30 cellular contexts compared by ENCODE assay signal in genomic region chrX:45628041-45628440, GRCh38.
DNase-seq lines count a peak whose midpoint lies in the region; ATAC-seq and TF ChIP-seq lines count a peak whose summit lies in the region.
"Had no signal": no experiment of that assay in that cellular context is flagged by ENCODE, and none has a peak within 500 bp of the region (broad histone marks: within the 10 kb centered on the region; RNA-seq: fewer than 3 reads in every experiment).

No MANE protein-coding gene starts in this region.

- POLR2A ChIA-PET in IMR-90 (lab: Charles Lee; ENCODE audit: unreplicated experiment), result interaction anchor here (0.6 kb wide), 2 partner anchors 142 to 1020 kb away, joined by 5 to 17 read pairs; no protein-coding TSS in a partner anchor

- peaks cover 2% of the 10 kb centered on the region for H3K9me3 Mint-ChIP-seq in activated CD8-positive, alpha-beta memory T cell treated with anti-CD3 and anti-CD28 coated beads, Interleukin-2, amount 10 ng/mL, durations not matched to agents 7 days and 5 days (ENCODE audit: low read depth)
- H3K9me3 Mint-ChIP-seq: effector memory CD8-positive, alpha-beta T cell; stimulated activated effector memory CD8-positive, alpha-beta T cell treated with anti-CD3 and anti-CD28 coated beads, Interleukin-12 subunit alpha, Interleukin-12 subunit beta, amount 100 ng/mL, for 72 hours had no signal

- H3K36me3 Mint-ChIP-seq in activated CD8-positive, alpha-beta memory T cell treated with anti-CD3 and anti-CD28 coated beads, Interleukin-2, amount 10 ng/mL, durations not matched to agents 7 days and 5 days, result peaks cover 4% of the 10 kb centered on the region
- H3K36me3 Mint-ChIP-seq: stimulated activated effector memory CD8-positive, alpha-beta T cell treated with anti-CD3 and anti-CD28 coated beads, Interleukin-12 subunit alpha, Interleukin-12 subunit beta, amount 100 ng/mL, for 72 hours had no signal

- H3K4ac ChIP-seq in IMR-90 (ENCODE audit: low read depth, low read length), result peak overlapping the region; percentile 91

- H3K27ac Mint-ChIP-seq in activated CD8-positive, alpha-beta memory T cell treated with anti-CD3 and anti-CD28 coated beads, Interleukin-2, amount 10 ng/mL, durations not matched to agents 7 days and 5 days, result no peak overlapping the region
- H3K27ac Mint-ChIP-seq: activated CD4-positive, alpha-beta T cell treated with anti-CD3 and anti-CD28 coated beads for 36 hours; activated CD8-positive, alpha-beta T cell treated with anti-CD3 and anti-CD28 coated beads, Interleukin-2, amount 10 ng/mL, durations not matched to agents 7 days and 5 days; activated naive CD4-positive, alpha-beta T cell treated with anti-CD3 and anti-CD28 coated beads, Interleukin-2, amount 50 U/mL, for 72 hours; effector memory CD8-positive, alpha-beta T cell; nephron; stimulated activated effector memory CD8-positive, alpha-beta T cell treated with anti-CD3 and anti-CD28 coated beads, Interleukin-12 subunit alpha, Interleukin-12 subunit beta, amount 100 ng/mL, for 72 hours had no signal

- TF ChIP-seq CTCF in IMR-90 (conservative IDR thresholded peaks at IDR 0.05; ENCODE audit: low read depth, low read length), result no peak
- no peak for TF ChIP-seq CTCF in choroid plexus epithelial cell (conservative IDR thresholded peaks at IDR 0.05; ENCODE audit: low read depth, low read length)

- H2BK20ac ChIP-seq in IMR-90 (ENCODE audit: low read depth, low read length), result peak overlapping the region; percentile 79

- no peaks in the 10 kb centered on the region for H4K20me1 ChIP-seq in IMR-90 (ENCODE audit: insufficient read depth, low read length)

- TF ChIP-seq POLR2A in IMR-90 (IDR thresholded peaks at IDR 0.05; ENCODE audit: low read depth, low read length), result no peak

- H3K4me3 Mint-ChIP-seq in activated CD8-positive, alpha-beta memory T cell treated with anti-CD3 and anti-CD28 coated beads, Interleukin-2, amount 10 ng/mL, durations not matched to agents 7 days and 5 days, result no peak overlapping the region
- H3K4me3 Mint-ChIP-seq: activated CD4-positive, alpha-beta T cell treated with anti-CD3 and anti-CD28 coated beads for 36 hours; activated CD8-positive, alpha-beta T cell treated with anti-CD3 and anti-CD28 coated beads, Interleukin-2, amount 10 ng/mL, durations not matched to agents 7 days and 5 days; effector memory CD8-positive, alpha-beta T cell; nephron; stimulated activated effector memory CD8-positive, alpha-beta T cell treated with anti-CD3 and anti-CD28 coated beads, Interleukin-12 subunit alpha, Interleukin-12 subunit beta, amount 100 ng/mL, for 72 hours had no signal

- H3K9me1 ChIP-seq in IMR-90 (ENCODE audit: insufficient read depth, low read length), result no peaks in the 10 kb centered on the region

- no peak overlapping the region for H2AFZ ChIP-seq in IMR-90 (replicated peaks; ENCODE audit: low read length, poor library complexity)
- H2AFZ ChIP-seq: hepatocyte had no signal

- peak overlapping the region; percentile 90 for H2BK120ac ChIP-seq in IMR-90 (ENCODE audit: low read depth, low read length)

- H3K4me3 ChIP-seq in IMR-90 (ENCODE audit: insufficient read depth, low read depth, low read length), result no peak overlapping the region
- H3K4me3 ChIP-seq in choroid plexus epithelial cell (ENCODE audit: low read depth, low read length), result no peak overlapping the region
- H3K4me3 ChIP-seq: coronary artery, gastrocnemius medialis, hepatocyte, transverse colon had no signal

- CTCF ChIA-PET in IMR-90 (lab: Yijun Ruan, JAX), result no interaction called here
- CTCF ChIA-PET in activated CD8-positive, alpha-beta memory T cell treated with anti-CD3 and anti-CD28 coated beads, Interleukin-2, amount 10 ng/mL, durations not matched to agents 7 days and 5 days (lab: Charles Lee), result interaction anchor here (1.1 kb wide), 1 partner anchor 19 kb away, joined by 3 read pairs; no protein-coding TSS in a partner anchor

- no peaks in the 10 kb centered on the region for H3K36me3 ChIP-seq in IMR-90 (ENCODE audit: control insufficient read depth, insufficient read depth, low read length)
- H3K36me3 ChIP-seq: gastrocnemius medialis, transverse colon had no signal

- H3K18ac ChIP-seq in IMR-90 (ENCODE audit: low read depth, low read length), result peak overlapping the region; percentile 93

- H4K5ac ChIP-seq in IMR-90 (ENCODE audit: low read depth, low read length), result peak overlapping the region; percentile 67; the same call in 1 of the 2 replicates

- H3K56ac ChIP-seq in IMR-90 (ENCODE audit: extremely low read depth, insufficient read depth, low read length), result 0 out of 2 replicates have a peak overlapping the region, but pooled peaks have one; percentile 7

- 0 out of 3 replicates have a peak overlapping the region, but pooled peaks have one; percentile 9 for H2BK15ac ChIP-seq in IMR-90 (ENCODE audit: low read depth, low read length)

- no peaks in the 10 kb centered on the region for H3K27me3 Mint-ChIP-seq in activated CD8-positive, alpha-beta memory T cell treated with anti-CD3 and anti-CD28 coated beads, Interleukin-2, amount 10 ng/mL, durations not matched to agents 7 days and 5 days
- H3K27me3 Mint-ChIP-seq: activated CD4-positive, alpha-beta T cell treated with anti-CD3 and anti-CD28 coated beads for 36 hours; effector memory CD8-positive, alpha-beta T cell had no signal

- H3K14ac ChIP-seq in IMR-90 (replicated peaks; ENCODE audit: low read depth, low read length), result peak overlapping the region; percentile 81

- peak overlapping the region; percentile 15 to 38; a peak in 3 of 4 replicates for H4K8ac ChIP-seq in IMR-90 (ENCODE audit: low read depth in 2 of 2, low read length in 2 of 2)

- intact Hi-C loops in IMR-90 (cut with micrococcal nuclease), result no loop called here

- peaks cover 3% of the 10 kb centered on the region for H3K4me1 ChIP-seq in IMR-90 (ENCODE audit: control insufficient read depth, insufficient read depth, low read length)
- H3K4me1 ChIP-seq: gastrocnemius medialis, transverse colon had no signal

- DNase-seq in AG20443 (ENCODE audit: low spot score) (peak; percentile 37), IMR-90 (peak; percentile 48), choroid plexus epithelial cell (ENCODE audit: low read depth) (peak; percentile 20), iris pigment epithelial cell (ENCODE audit: low read depth) (peak; percentile 28), CD1c-positive myeloid dendritic cell (ENCODE audit: extremely low spot score) (no peak), NCI-H748 (lab: John Stamatoyannopoulos, UW; ENCODE audit: unreplicated experiment) (no peak)
- no peak for DNase-seq in activated naive CD4-positive, alpha-beta T cell (lab: John Stamatoyannopoulos, UW)
- no peak for DNase-seq in activated CD8-positive, alpha-beta memory T cell treated with anti-CD3 and anti-CD28 coated beads, Interleukin-2, amount 10 ng/mL, durations not matched to agents 7 days and 5 days
- DNase-seq: ACHN; activated CD4-positive, alpha-beta T cell treated with anti-CD3 and anti-CD28 coated beads for 36 hours; activated CD8-positive, alpha-beta T cell treated with anti-CD3 and anti-CD28 coated beads, Interleukin-2, amount 10 ng/mL, durations not matched to agents 7 days and 5 days; C1 segment of cervical spinal cord; COR-L47; effector memory CD8-positive, alpha-beta T cell; erythroblast; gastrocnemius medialis; KG1; left colon; NCI-H1417 treated with DMSO at 0.1 percent for 48 hours; NCI-H2029 treated with DMSO at 0.1 percent for 48 hours; NCI-H526 treated with DMSO at 0.1 percent for 48 hours; SHP77; transverse colon had no signal

- peaks cover 3% of the 10 kb centered on the region for H3K4me1 Mint-ChIP-seq in activated CD8-positive, alpha-beta memory T cell treated with anti-CD3 and anti-CD28 coated beads, Interleukin-2, amount 10 ng/mL, durations not matched to agents 7 days and 5 days

- no peaks in the 10 kb centered on the region for H3K79me1 ChIP-seq in IMR-90 (ENCODE audit: low read depth in 1 of 2, low read length in 2 of 2)

- H4K91ac ChIP-seq in IMR-90 (ENCODE audit: insufficient read depth, low read depth, low read length), result peak overlapping the region; percentile 75

- in situ Hi-C loops in IMR-90 (cut with MboI; ENCODE audit: low sequenced_read_pairs), result no loop called here

- no peak overlapping the region for H3K9ac ChIP-seq in IMR-90 (ENCODE audit: low read depth, low read length)

- dilution Hi-C loops in IMR-90 (cut with HindIII; ENCODE audit: low sequenced_read_pairs, unreplicated experiment), result no loop called here

- H3K27me3 ChIP-seq in IMR-90 (ENCODE audit: control insufficient read depth, insufficient read depth, low read length), result no peaks in the 10 kb centered on the region
- H3K27me3 ChIP-seq: gastrocnemius medialis, hepatocyte, transverse colon had no signal

- no CpG with 5 or more reads among the region's 1 CpG for WGBS in IMR-90 (ENCODE audit: extremely low coverage in 2 of 2, insufficient read length in 1 of 2), 2 experiments

- peaks cover 9% of the 10 kb centered on the region for H3K9me3 ChIP-seq in IMR-90 (ENCODE audit: control insufficient read depth, insufficient read depth, low read length)
- H3K9me3 ChIP-seq: gastrocnemius medialis, transverse colon had no signal

- TF ChIP-seq RAD21 in IMR-90 (IDR thresholded peaks at IDR 0.05; ENCODE audit: low read length), result no peak

- BruUV-seq in IMR-90 (replicated peaks; lab: Mats Ljungman, UMichigan), result no TSS peak

- H3K4me2 ChIP-seq in IMR-90 (ENCODE audit: low read depth, low read length), result no peak overlapping the region
- H3K4me2 ChIP-seq: hepatocyte had no signal

- peak overlapping the region; percentile 56 for H2AK9ac ChIP-seq in IMR-90 (replicated peaks; ENCODE audit: low read depth, low read length, poor library complexity)

- peak; percentile 48 for ATAC-seq in IMR-90 (ENCODE audit: low read depth)
- no peak for ATAC-seq in activated CD8-positive, alpha-beta memory T cell treated with anti-CD3 and anti-CD28 coated beads, Interleukin-2, amount 10 ng/mL, durations not matched to agents 7 days and 5 days
- ATAC-seq: activated CD4-positive, alpha-beta T cell treated with anti-CD3 and anti-CD28 coated beads for 36 hours; activated CD8-positive, alpha-beta T cell treated with anti-CD3 and anti-CD28 coated beads, Interleukin-2, amount 10 ng/mL, durations not matched to agents 7 days and 5 days; activated naive CD4-positive, alpha-beta T cell treated with anti-CD3 and anti-CD28 coated beads, Interleukin-2, amount 50 U/mL, for 72 hours; effector memory CD8-positive, alpha-beta T cell; gastrocnemius medialis; left colon; Panc1; stimulated activated effector memory CD8-positive, alpha-beta T cell treated with anti-CD3 and anti-CD28 coated beads, Interleukin-12 subunit alpha, Interleukin-12 subunit beta, amount 100 ng/mL, for 72 hours had no signal

- peak overlapping the region; percentile 80 for H2BK5ac ChIP-seq in IMR-90 (ENCODE audit: low read depth, low read length, poor library complexity, severe bottlenecking)

- H3K23ac ChIP-seq in IMR-90 (ENCODE audit: low read depth, low read length), result peak overlapping the region; percentile 67; the same call in 1 of the 2 replicates

- H3K27ac ChIP-seq in IMR-90 (ENCODE audit: insufficient read depth, low read length), result no peak overlapping the region; the same call in 1 of the 2 replicates
- H3K27ac ChIP-seq: coronary artery, gastrocnemius medialis, hepatocyte, transverse colon, VCaP had no signal

- peak overlapping the region; percentile 41; the same call in 1 of the 2 replicates for H2AK5ac ChIP-seq in IMR-90 (ENCODE audit: low read depth, low read length)

TF ChIP-seq in IMR-90, 13 proteins besides CTCF, POLR2A, EP300 and RAD21 (continues in another document):
- no peak for TF ChIP-seq CHD1 (IDR thresholded peaks at IDR 0.05; ENCODE audit: low read depth, low read length)
- no peak for TF ChIP-seq SMC3 (IDR thresholded peaks at IDR 0.05; ENCODE audit: low read depth, low read length)

Comparison
In these comparisons a context has a peak if more than half of its experiments do, and no peak if none do; other contexts are left out.
1. DNase-seq: peak in AG20443 (single experiment), IMR-90 (single experiment), choroid plexus epithelial cell (single experiment) and iris pigment epithelial cell (single experiment); none in activated naive CD4-positive, alpha-beta T cell (0 of 4), CD1c-positive myeloid dendritic cell (single experiment), NCI-H748 (single experiment) and activated CD8-positive, alpha-beta memory T cell treated with anti-CD3 and anti-CD28 coated beads, Interleukin-2, amount 10 ng/mL, durations not matched to agents 7 days and 5 days (single experiment).